16 cellular contexts compared by ENCODE assay signal in the genomic region with DNA sequence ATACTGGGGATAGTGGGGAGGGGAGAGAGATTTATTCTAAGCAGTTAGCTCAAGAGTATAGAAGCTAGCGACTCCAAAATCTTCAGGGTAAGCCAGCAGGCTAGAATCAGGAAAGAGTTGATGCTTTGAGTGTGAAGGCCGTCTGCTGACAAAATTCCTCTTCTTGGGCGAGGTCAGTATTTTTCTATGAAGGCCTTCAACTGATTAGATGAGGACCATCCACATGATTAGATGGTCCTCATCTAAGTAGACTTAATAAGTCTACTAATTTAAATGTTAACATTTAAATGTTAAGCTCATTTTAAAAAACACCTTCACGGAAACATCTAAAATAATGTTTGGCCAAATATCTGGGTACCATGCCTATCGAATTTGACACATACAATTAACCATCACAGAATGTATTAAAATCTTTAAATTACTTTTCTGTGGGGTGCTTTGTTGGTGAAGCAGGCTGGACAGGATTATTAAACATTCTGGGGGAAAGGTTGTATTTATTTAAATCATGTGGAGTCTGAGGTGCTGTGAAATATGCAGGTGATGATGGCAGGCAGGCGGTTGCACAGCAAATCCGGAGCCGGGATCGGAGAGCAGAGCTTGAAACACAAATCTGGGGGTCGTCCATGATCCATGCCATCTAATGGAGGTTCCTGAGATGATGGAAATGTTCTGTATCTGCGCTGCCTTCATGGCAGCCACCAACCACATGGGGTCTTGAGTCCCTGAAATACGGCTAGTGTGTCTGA. TPM values are rescaled to one million over a fixed set of nuclear protein-coding genes. Genes with fewer than 3 reads are reported as not detected.
A peak's percentile ranks its signal among the peaks of the same experiment; 100 is the strongest.
DNase-seq lines count a peak whose midpoint lies in the region; ATAC-seq, FAIRE-seq and TF ChIP-seq lines count a peak whose summit lies in the region.
"Had no signal": no experiment of that assay in that cellular context is flagged by ENCODE, and none has a peak within 500 bp of the region (broad histone marks: within the 10 kb centered on the region; RNA-seq: fewer than 3 reads in every experiment).

No MANE protein-coding gene starts in this region.

- H2AFZ ChIP-seq in PC-9: no peak overlapping the region

- TF ChIP-seq CTCF in PC-9 (conservative IDR thresholded peaks at IDR 0.05) (no peak), coronary artery (IDR thresholded peaks at IDR 0.05) (no peak), pancreas (IDR thresholded peaks at IDR 0.05) (no peak)

- no peaks in the 10 kb centered on the region for H4K20me1 ChIP-seq in PC-9 (ENCODE audit: insufficient read depth)

- CTCF ChIA-PET in PC-9 (lab: Charles Lee): interaction anchor here (0.5 to 0.6 kb wide), 2 partner anchors 30 to 50 kb away, joined by 3 read pairs; no protein-coding TSS in a partner anchor

- no peak overlapping the region for H3K4me3 ChIP-seq in PC-9
- H3K4me3 ChIP-seq in coronary artery: no peak overlapping the region
- H3K4me3 ChIP-seq in pancreas: no peak overlapping the region
- H3K4me3 ChIP-seq: A549 had no signal

- DNase-seq in HTR-8/SVneo (ENCODE audit: insufficient read length, low spot score) (no peak), PC-9 (no peak), coronary artery (ENCODE audit: low spot score) (peak; percentile 19), pancreas (peak in 3 of 6 donors; percentile 34 to 57 (median 55)), iPS-NIHi11 (ENCODE audit: low spot score) (no peak)
- DNase-seq: BE2C; CD4-positive, alpha-beta memory T cell; DMS153; DND-41; GOT3; H9; KG1 had no signal

- H3K27ac ChIP-seq in PC-9 (peak overlapping the region; percentile 99), coronary artery (no peak overlapping the region), pancreas (peak overlapping the region; percentile 35 to 81 (median 67))

- peaks cover 43% of the 10 kb centered on the region for H3F3A ChIP-seq in PC-9 (ENCODE audit: insufficient read depth, low read depth)

- H3K27me3 ChIP-seq in PC-9 (ENCODE audit: insufficient read depth, low read depth) (no peaks in the 10 kb centered on the region), pancreas (no peaks in the 10 kb centered on the region)
- H3K27me3 ChIP-seq: BE2C had no signal

- ATAC-seq in pancreas: peak; percentile 47 to 70 (median 54)
- ATAC-seq in HG02759 (IDR thresholded peaks at IDR 0.05; ENCODE audit: unreplicated experiment): no peak
- no peak for ATAC-seq in GM21723 (IDR thresholded peaks at IDR 0.05; ENCODE audit: unreplicated experiment)

- H3K36me3 ChIP-seq in PC-9 (ENCODE audit: low read depth) (no peaks in the 10 kb centered on the region), pancreas (no peaks in the 10 kb centered on the region)
- H3K36me3 ChIP-seq: BE2C had no signal

- BruUV-seq in PC-9 (replicated peaks; lab: Mats Ljungman, UMichigan): no TSS peak

- H3K4me2 ChIP-seq in PC-9: peak overlapping the region; percentile 78
- H3K4me2 ChIP-seq: A549 had no signal

- FAIRE-seq in HTR-8/SVneo (lab: Jason Lieb, UNC): peak; percentile 23
- no peak for FAIRE-seq in pancreas (lab: Jason Lieb, UNC)
- FAIRE-seq: A549, D721Med had no signal

- intact Hi-C loops in PC-9 (cut with micrococcal nuclease; ENCODE audit: unreplicated experiment) (loop anchor here (10.0 kb wide), 1 partner anchor 390 kb away; no protein-coding TSS in a partner anchor), pancreas (cut with DNase I) (no loop called here)

- WGBS in pancreas, 2 donors: 53 to 54% methylated on average over 12 of the region's 12 CpGs

- POLR2A ChIA-PET in PC-9 (lab: Charles Lee; ENCODE audit: unreplicated experiment): interaction anchor here (0.5 to 0.6 kb wide), 2 partner anchors 50 to 328 kb away, joined by 3 to 13 read pairs; partner anchors contain the start of gene ADORA2B

- H3K4me1 ChIP-seq in PC-9 (replicated peaks; ENCODE audit: insufficient read depth): peaks cover 56% of the 10 kb centered on the region
- peaks cover 19 to 32% (median 26%) of the 10 kb centered on the region in 3 donors for H3K4me1 ChIP-seq in pancreas
- H3K4me1 ChIP-seq: BE2C had no signal

- H3K9me3 ChIP-seq in PC-9 (ENCODE audit: insufficient read depth, low read depth): no peaks in the 10 kb centered on the region
- H3K9me3 ChIP-seq in pancreas: no peaks in the 10 kb centered on the region
- H3K9me3 ChIP-seq: BE2C had no signal

- no peaks in the 10 kb centered on the region for H3K9me2 ChIP-seq in PC-9 (ENCODE audit: insufficient read depth)

- H3K79me2 ChIP-seq in PC-9 (ENCODE audit: low read depth): no peaks in the 10 kb centered on the region

RNA-seq across cellular contexts. Expression of gene ADORA2B, which starts 49.8 kb away (rescaled TPM):
- total RNA-seq in PC-9 (2021) (32.6 and 42.7 TPM in 2 replicates), pancreas (1 to 10 TPM in 4 of 6 donors, under 1 TPM in 2; 0.43 to 2.7 (median 1.1) TPM)
- polyA plus RNA-seq in pancreas: under 1 TPM; 0.27 to 0.80 TPM

Comparison
In these comparisons a context has a peak if more than half of its experiments do, and no peak if none do; other contexts are left out.
1. H3K27ac ChIP-seq: peak in PC-9 (single experiment) and pancreas (4 of 4); none in coronary artery (0 of 2).
2. ATAC-seq: peak in pancreas (4 of 4); none in HG02759 (single experiment) and GM21723 (single experiment).